Comparison of ENCODE assay signal across 1 cellular context in the genomic region with DNA sequence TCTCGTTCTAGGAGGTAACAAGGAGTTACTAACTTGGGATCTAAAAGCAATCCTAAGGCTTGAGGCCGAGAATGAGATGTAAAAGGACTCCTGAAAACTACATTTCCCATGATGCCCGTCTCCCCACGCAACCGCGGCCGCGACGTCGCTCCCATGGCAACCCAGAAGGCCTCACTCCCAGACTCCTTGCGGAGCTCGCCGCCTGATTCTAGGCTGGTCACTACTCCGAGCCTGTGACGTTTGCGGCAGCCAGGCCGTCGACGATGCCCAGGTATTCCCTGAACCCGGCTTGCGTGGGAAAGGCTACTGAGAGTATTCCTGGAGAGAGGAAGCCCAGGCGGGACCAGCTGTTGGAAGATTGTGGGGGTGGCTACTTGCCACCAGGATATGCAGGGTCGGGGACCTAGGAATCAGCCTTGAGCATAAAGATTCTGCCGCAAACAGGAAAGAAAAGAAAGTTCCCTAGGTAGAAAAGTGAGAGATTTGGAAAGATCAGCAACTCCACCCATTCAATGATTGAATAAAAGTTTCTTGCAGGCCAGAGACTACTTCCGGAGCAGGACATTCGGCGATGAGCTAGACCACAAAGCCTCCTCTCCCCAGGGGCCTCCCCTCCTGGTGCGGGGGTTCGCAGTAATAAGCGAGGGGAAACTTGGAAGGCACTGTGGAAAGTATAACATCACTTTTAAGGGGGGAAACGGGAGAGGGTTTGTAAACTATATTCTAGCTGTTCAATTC.
TF ChIP-seq lines count a peak whose summit lies in the region.

A gene (plus strand): TSS at position 164 of the 738 bp plus-strand sequence. CDS start 100 bp downstream, at position 264.

TF ChIP-seq in HepG2, 621 proteins besides CTCF, POLR2A, EP300 and RAD21 (continued from another document and continues in another):
- TF ChIP-seq, protein P1, sequence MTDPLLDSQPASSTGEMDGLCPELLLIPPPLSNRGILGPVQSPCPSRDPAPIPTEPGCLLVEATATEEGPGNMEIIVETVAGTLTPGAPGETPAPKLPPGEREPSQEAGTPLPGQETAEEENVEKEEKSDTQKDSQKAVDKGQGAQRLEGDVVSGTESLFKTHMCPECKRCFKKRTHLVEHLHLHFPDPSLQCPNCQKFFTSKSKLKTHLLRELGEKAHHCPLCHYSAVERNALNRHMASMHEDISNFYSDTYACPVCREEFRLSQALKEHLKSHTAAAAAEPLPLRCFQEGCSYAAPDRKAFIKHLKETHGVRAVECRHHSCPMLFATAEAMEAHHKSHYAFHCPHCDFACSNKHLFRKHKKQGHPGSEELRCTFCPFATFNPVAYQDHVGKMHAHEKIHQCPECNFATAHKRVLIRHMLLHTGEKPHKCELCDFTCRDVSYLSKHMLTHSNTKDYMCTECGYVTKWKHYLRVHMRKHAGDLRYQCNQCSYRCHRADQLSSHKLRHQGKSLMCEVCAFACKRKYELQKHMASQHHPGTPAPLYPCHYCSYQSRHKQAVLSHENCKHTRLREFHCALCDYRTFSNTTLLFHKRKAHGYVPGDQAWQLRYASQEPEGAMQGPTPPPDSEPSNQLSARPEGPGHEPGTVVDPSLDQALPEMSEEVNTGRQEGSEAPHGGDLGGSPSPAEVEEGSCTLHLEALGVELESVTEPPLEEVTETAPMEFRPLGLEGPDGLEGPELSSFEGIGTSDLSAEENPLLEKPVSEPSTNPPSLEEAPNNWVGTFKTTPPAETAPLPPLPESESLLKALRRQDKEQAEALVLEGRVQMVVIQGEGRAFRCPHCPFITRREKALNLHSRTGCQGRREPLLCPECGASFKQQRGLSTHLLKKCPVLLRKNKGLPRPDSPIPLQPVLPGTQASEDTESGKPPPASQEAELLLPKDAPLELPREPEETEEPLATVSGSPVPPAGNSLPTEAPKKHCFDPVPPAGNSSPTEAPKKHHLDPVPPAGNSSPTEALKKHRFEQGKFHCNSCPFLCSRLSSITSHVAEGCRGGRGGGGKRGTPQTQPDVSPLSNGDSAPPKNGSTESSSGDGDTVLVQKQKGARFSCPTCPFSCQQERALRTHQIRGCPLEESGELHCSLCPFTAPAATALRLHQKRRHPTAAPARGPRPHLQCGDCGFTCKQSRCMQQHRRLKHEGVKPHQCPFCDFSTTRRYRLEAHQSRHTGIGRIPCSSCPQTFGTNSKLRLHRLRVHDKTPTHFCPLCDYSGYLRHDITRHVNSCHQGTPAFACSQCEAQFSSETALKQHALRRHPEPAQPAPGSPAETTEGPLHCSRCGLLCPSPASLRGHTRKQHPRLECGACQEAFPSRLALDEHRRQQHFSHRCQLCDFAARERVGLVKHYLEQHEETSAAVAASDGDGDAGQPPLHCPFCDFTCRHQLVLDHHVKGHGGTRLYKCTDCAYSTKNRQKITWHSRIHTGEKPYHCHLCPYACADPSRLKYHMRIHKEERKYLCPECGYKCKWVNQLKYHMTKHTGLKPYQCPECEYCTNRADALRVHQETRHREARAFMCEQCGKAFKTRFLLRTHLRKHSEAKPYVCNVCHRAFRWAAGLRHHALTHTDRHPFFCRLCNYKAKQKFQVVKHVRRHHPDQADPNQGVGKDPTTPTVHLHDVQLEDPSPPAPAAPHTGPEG (CRISPR knock-in tag; IDR thresholded peaks at IDR 0.05), result no peak
- TF ChIP-seq ZNF598 (CRISPR knock-in tag; IDR thresholded peaks at IDR 0.05; ENCODE audit: borderline replicate concordance) (peak; percentile 95; the same call in 1 of the 2 replicates), SAFB2 (CRISPR knock-in tag; IDR thresholded peaks at IDR 0.05; ENCODE audit: borderline replicate concordance, low read depth) (peak; percentile 58; the same call in 1 of the 2 replicates), HNRNPUL1 (IDR thresholded peaks at IDR 0.05; ENCODE audit: low read depth, low read length) (no peak), TOPORS (CRISPR knock-in tag; IDR thresholded peaks at IDR 0.05) (no peak), GATA4 (IDR thresholded peaks at IDR 0.05; ENCODE audit: borderline replicate concordance, low read depth) (no peak), ZNF790 (CRISPR knock-in tag; IDR thresholded peaks at IDR 0.05; ENCODE audit: borderline replicate concordance) (no peak), ZNF101 (CRISPR knock-in tag; IDR thresholded peaks at IDR 0.05; ENCODE audit: borderline replicate concordance, low read depth) (no peak), MATR3 (CRISPR knock-in tag; IDR thresholded peaks at IDR 0.05) (no peak), DR1 (CRISPR knock-in tag; IDR thresholded peaks at IDR 0.05) (no peak), CBX2 (IDR thresholded peaks at IDR 0.05; ENCODE audit: low read depth, low read length) (no peak), CBX2 (CRISPR knock-in tag; IDR thresholded peaks at IDR 0.05; ENCODE audit: low read depth) (no peak; the same call in 1 of the 2 replicates), ARHGAP35 (CRISPR knock-in tag; IDR thresholded peaks at IDR 0.05; ENCODE audit: borderline replicate concordance) (no peak; the same call in 1 of the 2 replicates), PAX8 (CRISPR knock-in tag; IDR thresholded peaks at IDR 0.05; ENCODE audit: borderline replicate concordance) (peak; percentile 50; the same call in 1 of the 2 replicates), RNF2 (conservative IDR thresholded peaks at IDR 0.05; ENCODE audit: low read depth) (no peak; the same call in 1 of the 2 replicates), FOXM1 (CRISPR knock-in tag; IDR thresholded peaks at IDR 0.05) (no peak), ZNF788 (CRISPR knock-in tag; IDR thresholded peaks at IDR 0.05; ENCODE audit: borderline replicate concordance) (peak; percentile 75; the same call in 1 of the 2 replicates), NCOA1 (CRISPR knock-in tag; IDR thresholded peaks at IDR 0.05) (no peak), ZNF772 (CRISPR knock-in tag; IDR thresholded peaks at IDR 0.05) (no peak)
- TF ChIP-seq, protein P2, sequence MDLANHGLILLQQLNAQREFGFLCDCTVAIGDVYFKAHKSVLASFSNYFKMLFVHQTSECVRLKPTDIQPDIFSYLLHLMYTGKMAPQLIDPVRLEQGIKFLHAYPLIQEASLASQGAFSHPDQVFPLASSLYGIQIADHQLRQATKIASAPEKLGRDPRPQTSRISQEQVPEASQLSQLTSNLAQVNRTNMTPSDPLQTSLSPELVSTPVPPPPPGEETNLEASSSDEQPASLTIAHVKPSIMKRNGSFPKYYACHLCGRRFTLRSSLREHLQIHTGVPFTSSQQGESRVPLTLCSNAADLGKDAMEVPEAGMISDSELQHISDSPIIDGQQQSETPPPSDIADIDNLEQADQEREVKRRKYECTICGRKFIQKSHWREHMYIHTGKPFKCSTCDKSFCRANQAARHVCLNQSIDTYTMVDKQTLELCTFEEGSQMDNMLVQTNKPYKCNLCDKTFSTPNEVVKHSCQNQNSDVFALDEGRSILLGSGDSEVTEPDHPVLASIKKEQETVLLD (CRISPR knock-in tag; IDR thresholded peaks at IDR 0.05; ENCODE audit: low read depth), result no peak
- TF ChIP-seq, protein P3, sequence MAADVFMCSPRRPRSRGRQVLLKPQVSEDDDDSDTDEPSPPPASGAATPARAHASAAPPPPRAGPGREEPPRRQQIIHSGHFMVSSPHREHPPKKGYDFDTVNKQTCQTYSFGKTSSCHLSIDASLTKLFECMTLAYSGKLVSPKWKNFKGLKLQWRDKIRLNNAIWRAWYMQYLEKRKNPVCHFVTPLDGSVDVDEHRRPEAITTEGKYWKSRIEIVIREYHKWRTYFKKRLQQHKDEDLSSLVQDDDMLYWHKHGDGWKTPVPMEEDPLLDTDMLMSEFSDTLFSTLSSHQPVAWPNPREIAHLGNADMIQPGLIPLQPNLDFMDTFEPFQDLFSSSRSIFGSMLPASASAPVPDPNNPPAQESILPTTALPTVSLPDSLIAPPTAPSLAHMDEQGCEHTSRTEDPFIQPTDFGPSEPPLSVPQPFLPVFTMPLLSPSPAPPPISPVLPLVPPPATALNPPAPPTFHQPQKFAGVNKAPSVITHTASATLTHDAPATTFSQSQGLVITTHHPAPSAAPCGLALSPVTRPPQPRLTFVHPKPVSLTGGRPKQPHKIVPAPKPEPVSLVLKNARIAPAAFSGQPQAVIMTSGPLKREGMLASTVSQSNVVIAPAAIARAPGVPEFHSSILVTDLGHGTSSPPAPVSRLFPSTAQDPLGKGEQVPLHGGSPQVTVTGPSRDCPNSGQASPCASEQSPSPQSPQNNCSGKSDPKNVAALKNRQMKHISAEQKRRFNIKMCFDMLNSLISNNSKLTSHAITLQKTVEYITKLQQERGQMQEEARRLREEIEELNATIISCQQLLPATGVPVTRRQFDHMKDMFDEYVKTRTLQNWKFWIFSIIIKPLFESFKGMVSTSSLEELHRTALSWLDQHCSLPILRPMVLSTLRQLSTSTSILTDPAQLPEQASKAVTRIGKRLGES (CRISPR knock-in tag; IDR thresholded peaks at IDR 0.05; ENCODE audit: borderline replicate concordance), result no peak
- TF ChIP-seq, protein P4, sequence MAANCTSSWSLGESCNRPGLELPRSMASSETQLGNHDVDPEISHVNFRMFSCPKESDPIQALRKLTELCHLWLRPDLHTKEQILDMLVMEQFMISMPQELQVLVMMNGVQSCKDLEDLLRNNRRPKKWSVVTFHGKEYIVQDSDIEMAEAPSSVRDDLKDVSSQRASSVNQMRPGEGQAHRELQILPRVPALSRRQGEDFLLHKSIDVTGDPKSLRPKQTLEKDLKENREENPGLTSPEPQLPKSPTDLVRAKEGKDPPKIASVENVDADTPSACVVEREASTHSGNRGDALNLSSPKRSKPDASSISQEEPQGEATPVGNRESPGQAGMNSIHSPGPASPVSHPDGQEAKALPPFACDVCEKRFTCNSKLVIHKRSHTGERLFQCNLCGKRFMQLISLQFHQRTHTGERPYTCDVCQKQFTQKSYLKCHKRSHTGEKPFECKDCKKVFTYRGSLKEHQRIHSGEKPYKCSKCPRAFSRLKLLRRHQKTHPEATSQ (CRISPR knock-in tag; IDR thresholded peaks at IDR 0.05; ENCODE audit: borderline replicate concordance), result no peak
- TF ChIP-seq, protein P5, sequence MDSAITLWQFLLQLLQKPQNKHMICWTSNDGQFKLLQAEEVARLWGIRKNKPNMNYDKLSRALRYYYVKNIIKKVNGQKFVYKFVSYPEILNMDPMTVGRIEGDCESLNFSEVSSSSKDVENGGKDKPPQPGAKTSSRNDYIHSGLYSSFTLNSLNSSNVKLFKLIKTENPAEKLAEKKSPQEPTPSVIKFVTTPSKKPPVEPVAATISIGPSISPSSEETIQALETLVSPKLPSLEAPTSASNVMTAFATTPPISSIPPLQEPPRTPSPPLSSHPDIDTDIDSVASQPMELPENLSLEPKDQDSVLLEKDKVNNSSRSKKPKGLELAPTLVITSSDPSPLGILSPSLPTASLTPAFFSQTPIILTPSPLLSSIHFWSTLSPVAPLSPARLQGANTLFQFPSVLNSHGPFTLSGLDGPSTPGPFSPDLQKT (CRISPR knock-in tag; IDR thresholded peaks at IDR 0.05; ENCODE audit: borderline replicate concordance), result no peak
- TF ChIP-seq, protein P6, sequence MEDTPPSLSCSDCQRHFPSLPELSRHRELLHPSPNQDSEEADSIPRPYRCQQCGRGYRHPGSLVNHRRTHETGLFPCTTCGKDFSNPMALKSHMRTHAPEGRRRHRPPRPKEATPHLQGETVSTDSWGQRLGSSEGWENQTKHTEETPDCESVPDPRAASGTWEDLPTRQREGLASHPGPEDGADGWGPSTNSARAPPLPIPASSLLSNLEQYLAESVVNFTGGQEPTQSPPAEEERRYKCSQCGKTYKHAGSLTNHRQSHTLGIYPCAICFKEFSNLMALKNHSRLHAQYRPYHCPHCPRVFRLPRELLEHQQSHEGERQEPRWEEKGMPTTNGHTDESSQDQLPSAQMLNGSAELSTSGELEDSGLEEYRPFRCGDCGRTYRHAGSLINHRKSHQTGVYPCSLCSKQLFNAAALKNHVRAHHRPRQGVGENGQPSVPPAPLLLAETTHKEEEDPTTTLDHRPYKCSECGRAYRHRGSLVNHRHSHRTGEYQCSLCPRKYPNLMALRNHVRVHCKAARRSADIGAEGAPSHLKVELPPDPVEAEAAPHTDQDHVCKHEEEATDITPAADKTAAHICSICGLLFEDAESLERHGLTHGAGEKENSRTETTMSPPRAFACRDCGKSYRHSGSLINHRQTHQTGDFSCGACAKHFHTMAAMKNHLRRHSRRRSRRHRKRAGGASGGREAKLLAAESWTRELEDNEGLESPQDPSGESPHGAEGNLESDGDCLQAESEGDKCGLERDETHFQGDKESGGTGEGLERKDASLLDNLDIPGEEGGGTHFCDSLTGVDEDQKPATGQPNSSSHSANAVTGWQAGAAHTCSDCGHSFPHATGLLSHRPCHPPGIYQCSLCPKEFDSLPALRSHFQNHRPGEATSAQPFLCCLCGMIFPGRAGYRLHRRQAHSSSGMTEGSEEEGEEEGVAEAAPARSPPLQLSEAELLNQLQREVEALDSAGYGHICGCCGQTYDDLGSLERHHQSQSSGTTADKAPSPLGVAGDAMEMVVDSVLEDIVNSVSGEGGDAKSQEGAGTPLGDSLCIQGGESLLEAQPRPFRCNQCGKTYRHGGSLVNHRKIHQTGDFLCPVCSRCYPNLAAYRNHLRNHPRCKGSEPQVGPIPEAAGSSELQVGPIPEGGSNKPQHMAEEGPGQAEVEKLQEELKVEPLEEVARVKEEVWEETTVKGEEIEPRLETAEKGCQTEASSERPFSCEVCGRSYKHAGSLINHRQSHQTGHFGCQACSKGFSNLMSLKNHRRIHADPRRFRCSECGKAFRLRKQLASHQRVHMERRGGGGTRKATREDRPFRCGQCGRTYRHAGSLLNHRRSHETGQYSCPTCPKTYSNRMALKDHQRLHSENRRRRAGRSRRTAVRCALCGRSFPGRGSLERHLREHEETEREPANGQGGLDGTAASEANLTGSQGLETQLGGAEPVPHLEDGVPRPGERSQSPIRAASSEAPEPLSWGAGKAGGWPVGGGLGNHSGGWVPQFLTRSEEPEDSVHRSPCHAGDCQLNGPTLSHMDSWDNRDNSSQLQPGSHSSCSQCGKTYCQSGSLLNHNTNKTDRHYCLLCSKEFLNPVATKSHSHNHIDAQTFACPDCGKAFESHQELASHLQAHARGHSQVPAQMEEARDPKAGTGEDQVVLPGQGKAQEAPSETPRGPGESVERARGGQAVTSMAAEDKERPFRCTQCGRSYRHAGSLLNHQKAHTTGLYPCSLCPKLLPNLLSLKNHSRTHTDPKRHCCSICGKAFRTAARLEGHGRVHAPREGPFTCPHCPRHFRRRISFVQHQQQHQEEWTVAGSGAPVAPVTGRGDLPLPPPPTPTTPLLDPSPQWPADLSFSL (CRISPR knock-in tag; IDR thresholded peaks at IDR 0.05), result no peak
- TF ChIP-seq, protein P7, sequence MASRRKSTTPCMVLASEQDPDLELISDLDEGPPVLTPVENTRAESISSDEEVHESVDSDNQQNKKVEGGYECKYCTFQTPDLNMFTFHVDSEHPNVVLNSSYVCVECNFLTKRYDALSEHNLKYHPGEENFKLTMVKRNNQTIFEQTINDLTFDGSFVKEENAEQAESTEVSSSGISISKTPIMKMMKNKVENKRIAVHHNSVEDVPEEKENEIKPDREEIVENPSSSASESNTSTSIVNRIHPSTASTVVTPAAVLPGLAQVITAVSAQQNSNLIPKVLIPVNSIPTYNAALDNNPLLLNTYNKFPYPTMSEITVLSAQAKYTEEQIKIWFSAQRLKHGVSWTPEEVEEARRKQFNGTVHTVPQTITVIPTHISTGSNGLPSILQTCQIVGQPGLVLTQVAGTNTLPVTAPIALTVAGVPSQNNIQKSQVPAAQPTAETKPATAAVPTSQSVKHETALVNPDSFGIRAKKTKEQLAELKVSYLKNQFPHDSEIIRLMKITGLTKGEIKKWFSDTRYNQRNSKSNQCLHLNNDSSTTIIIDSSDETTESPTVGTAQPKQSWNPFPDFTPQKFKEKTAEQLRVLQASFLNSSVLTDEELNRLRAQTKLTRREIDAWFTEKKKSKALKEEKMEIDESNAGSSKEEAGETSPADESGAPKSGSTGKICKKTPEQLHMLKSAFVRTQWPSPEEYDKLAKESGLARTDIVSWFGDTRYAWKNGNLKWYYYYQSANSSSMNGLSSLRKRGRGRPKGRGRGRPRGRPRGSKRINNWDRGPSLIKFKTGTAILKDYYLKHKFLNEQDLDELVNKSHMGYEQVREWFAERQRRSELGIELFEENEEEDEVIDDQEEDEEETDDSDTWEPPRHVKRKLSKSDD (CRISPR knock-in tag; IDR thresholded peaks at IDR 0.05; ENCODE audit: low read depth), result peak; percentile 90
